In genomic region chr7:81641873-81642272, GRCh38 we compare ENCODE assay signal across 17 cellular contexts.
DNase-seq lines count a peak whose midpoint lies in the region; ATAC-seq and TF ChIP-seq lines count a peak whose summit lies in the region.
"Had no signal": no experiment of that assay in that cellular context is flagged by ENCODE, and none has a peak within 500 bp of the region (broad histone marks: within the 10 kb centered on the region; RNA-seq: fewer than 3 reads in every experiment).

No MANE protein-coding gene starts in this region.

- H3K9ac ChIP-seq in KMS-11 = no peak overlapping the region

- no peaks in the 10 kb centered on the region for H4K20me1 ChIP-seq in KMS-11 (ENCODE audit: insufficient read depth)

- peaks cover 33% of the 10 kb centered on the region for H3K9me3 Mint-ChIP-seq in osteocyte (ENCODE audit: unreplicated experiment)

- peak; percentile 56 for ATAC-seq in GM19395 (IDR thresholded peaks at IDR 0.05; ENCODE audit: unreplicated experiment)
- peak; percentile 67 for ATAC-seq in HG02885 (IDR thresholded peaks at IDR 0.05; ENCODE audit: poor library complexity, unreplicated experiment)
- ATAC-seq: Panc1, Right ventricle myocardium inferior had no signal

- TF ChIP-seq CTCF in KMS-11 (conservative IDR thresholded peaks at IDR 0.05; ENCODE audit: low read depth, low read length) (no peak), osteocyte (IDR thresholded peaks at IDR 0.05) (no peak)

- no peaks in the 10 kb centered on the region for H3K79me2 ChIP-seq in KMS-11 (ENCODE audit: insufficient read depth, low read depth)

- H3K4me1 Mint-ChIP-seq in osteocyte (ENCODE audit: unreplicated experiment) = peaks cover 42% of the 10 kb centered on the region
- H3K4me1 Mint-ChIP-seq: B cell, H9 had no signal

- peak overlapping the region; percentile 75 for H3K4me2 ChIP-seq in KMS-11

- no peak for DNase-seq in osteocyte (ENCODE audit: extremely low spot score, unreplicated experiment)
- no peak for DNase-seq in SIG-M5 (lab: John Stamatoyannopoulos, UW)
- DNase-seq in mesenteric fat pad (ENCODE audit: low spot score) = no peak
- DNase-seq in COLO829 (ENCODE audit: low spot score) = no peak
- DNase-seq: CD4-positive, CD25-positive, alpha-beta regulatory T cell; DMS79; H9; NCI-H1417 treated with DMSO at 0.1 percent for 48 hours; NCI-H2029 had no signal

- no peak overlapping the region for H2AFZ ChIP-seq in KMS-11 (ENCODE audit: low read depth)

- peaks cover 92% of the 10 kb centered on the region for H3K4me1 ChIP-seq in KMS-11 (ENCODE audit: low read depth, poor library complexity, severe bottlenecking)

- peak overlapping the region; percentile 82 for H3K27ac ChIP-seq in KMS-11
- H3K27ac ChIP-seq: HL-60, SK-N-MC had no signal

- no peaks in the 10 kb centered on the region for H3K27me3 Mint-ChIP-seq in osteocyte (ENCODE audit: unreplicated experiment)
- H3K27me3 Mint-ChIP-seq: B cell; CD4-positive, CD25-positive, alpha-beta regulatory T cell had no signal

- H3K27ac Mint-ChIP-seq in osteocyte (ENCODE audit: unreplicated experiment) = peak overlapping the region; percentile 95
- H3K27ac Mint-ChIP-seq: B cell; CD4-positive, CD25-positive, alpha-beta regulatory T cell; H9 had no signal

- H3K4me3 Mint-ChIP-seq in osteocyte (ENCODE audit: unreplicated experiment) = no peak overlapping the region
- H3K4me3 Mint-ChIP-seq: B cell; CD4-positive, CD25-positive, alpha-beta regulatory T cell; H9 had no signal

- no peaks in the 10 kb centered on the region for H3K27me3 ChIP-seq in KMS-11 (ENCODE audit: insufficient read depth, low read depth)

- H3K36me3 ChIP-seq in KMS-11 (ENCODE audit: insufficient read depth) = no peaks in the 10 kb centered on the region

- H3K4me3 ChIP-seq in KMS-11 (IDR thresholded peaks at IDR 0.05; ENCODE audit: insufficient read depth, low read depth, low read length) = no peak overlapping the region
- H3K4me3 ChIP-seq: SK-N-MC had no signal

- peaks cover 35% of the 10 kb centered on the region for H3K36me3 Mint-ChIP-seq in osteocyte (ENCODE audit: unreplicated experiment)
- H3K36me3 Mint-ChIP-seq: CD4-positive, CD25-positive, alpha-beta regulatory T cell had no signal
